9 cellular contexts compared by ENCODE assay signal in the genomic region with DNA sequence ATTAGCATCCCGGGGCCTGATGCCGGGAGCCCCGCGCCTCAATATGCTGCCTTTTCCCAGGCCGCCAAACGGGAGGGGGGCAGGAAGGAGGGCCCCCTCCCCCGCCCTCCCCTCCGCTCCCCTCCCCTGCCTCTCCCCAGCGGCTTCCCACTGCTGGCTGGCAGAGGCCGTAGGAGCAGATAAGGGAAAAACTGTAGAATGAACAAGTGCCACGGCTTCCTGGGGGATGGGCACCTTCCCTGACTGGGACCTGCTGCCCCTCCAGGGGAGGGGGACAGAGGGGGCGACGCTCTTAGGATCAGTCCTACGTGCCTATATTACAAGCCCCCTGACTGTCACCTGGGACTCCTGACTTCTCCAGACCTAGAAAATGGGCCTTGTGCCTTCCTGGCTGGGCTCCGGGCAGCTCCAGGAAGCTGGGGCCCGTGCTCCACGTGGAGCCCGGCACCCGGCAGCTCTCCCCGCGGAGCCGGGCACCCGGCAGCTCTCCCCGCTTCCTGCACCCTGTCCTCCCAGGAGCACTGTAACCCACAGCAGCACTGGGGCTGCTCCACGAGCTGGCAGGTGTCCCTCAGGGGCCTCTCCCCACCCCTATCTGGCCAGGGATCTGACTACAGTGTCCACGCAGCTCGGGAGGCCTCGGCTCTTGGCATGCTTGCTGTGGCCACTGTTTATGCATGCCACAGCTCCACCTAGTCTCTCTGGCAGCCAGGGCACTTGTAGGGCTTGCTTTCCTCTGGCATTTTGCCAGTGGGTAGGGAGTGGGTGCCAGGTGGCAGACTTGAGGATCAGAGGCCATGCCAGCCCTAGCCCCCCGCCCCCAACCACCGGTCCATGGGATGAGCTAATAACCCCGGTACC. TPM values are rescaled to one million over a fixed set of nuclear protein-coding genes. Genes with fewer than 3 reads are reported as not detected.
DNase-seq lines count a peak whose midpoint lies in the region; TF ChIP-seq lines count a peak whose summit lies in the region.
"Had no signal": no experiment of that assay in that cellular context is flagged by ENCODE, and none has a peak within 500 bp of the region (broad histone marks: within the 10 kb centered on the region; RNA-seq: fewer than 3 reads in every experiment).

No MANE protein-coding gene starts in this region.

- no peaks in the 10 kb centered on the region for H3K9me3 ChIP-seq in mammary epithelial cell (replicated peaks; ENCODE audit: insufficient read depth, low read length)
- no peaks in the 10 kb centered on the region for H3K9me3 ChIP-seq in prostate gland

- 37% methylated on average over 14 of the region's 31 CpGs for WGBS in mammary epithelial cell (ENCODE audit: low coverage, missing lambda C conversion rate)
- WGBS in prostate gland: 16% methylated on average over 21 of the region's 31 CpGs

- POLR2A ChIA-PET in GM10248 (lab: Yijun Ruan, JAX): no interaction called here

- H3K4me2 ChIP-seq in mammary epithelial cell (ENCODE audit: insufficient read depth, low read depth, low read length): peak overlapping the region; percentile 52

- TF ChIP-seq CTCF in mammary epithelial cell (conservative IDR thresholded peaks at IDR 0.05 in 1 of 2, IDR thresholded peaks at IDR 0.05 in 1 of 2; ENCODE audit: extremely low read depth in 1 of 2, insufficient read depth in 1 of 2, low read depth in 1 of 2, low read length in 2 of 2) (no peak), prostate gland (IDR thresholded peaks at IDR 0.05) (peak in 2 of 4 experiments; percentile 24 to 43), GM10248 (IDR thresholded peaks at IDR 0.05; ENCODE audit: control extremely low read depth, extremely low read depth, low read depth, missing control alignments) (no peak)

- TF ChIP-seq POLR2A in prostate gland (IDR thresholded peaks at IDR 0.05): no peak

- no peak overlapping the region for H3K9ac ChIP-seq in mammary epithelial cell (ENCODE audit: insufficient read depth, low read length)

- intact Hi-C loops in mammary epithelial cell (cut with micrococcal nuclease): no loop called here
- intact Hi-C loops in prostate gland (cut with DNase I): no loop called here

- dilution Hi-C loops in mammary epithelial cell (cut with HindIII; ENCODE audit: low sequenced_read_pairs): no loop called here

- CTCF ChIA-PET in mammary epithelial cell (lab: Charles Lee; ENCODE audit: low non-redundant PET) (no interaction called here), GM10248 (lab: Yijun Ruan, JAX) (interaction anchor here (1.1 to 1.2 kb wide), 2 partner anchors 9 to 97 kb away, joined by 3 read pairs; no protein-coding TSS in a partner anchor)

- no peaks in the 10 kb centered on the region for H4K20me1 ChIP-seq in mammary epithelial cell (ENCODE audit: insufficient read depth, low read length)

- DNase-seq in DMS153 treated with DMSO at 0.1 percent for 48 hours (lab: John Stamatoyannopoulos, UW; ENCODE audit: unreplicated experiment) (peak; percentile 90), NAMALWA (ENCODE audit: low spot score) (peak; percentile 54), mammary epithelial cell (no peak), prostate gland (ENCODE audit: low spot score) (peak; percentile 63), NCI-H526 (lab: John Stamatoyannopoulos, UW) (no peak), GM10248 (ENCODE audit: extremely low spot score) (no peak), NOMO-1 treated with dmso at 0.1 percent for 144 hours (lab: John Stamatoyannopoulos, UW; ENCODE audit: unreplicated experiment) (no peak)
- DNase-seq in stimulated activated CD4-positive, alpha-beta T cell treated with anti-CD3 and anti-CD28 coated beads, Interleukin-12 subunit alpha, Interleukin-12 subunit beta, amount 100 ng/mL, for 4 hours: no peak
- DNase-seq: T-helper 1 cell had no signal

- peaks cover 76% of the 10 kb centered on the region for H3K4me1 ChIP-seq in mammary epithelial cell (ENCODE audit: insufficient read depth, low read length)
- H3K4me1 ChIP-seq in prostate gland (replicated peaks): peaks cover 15% of the 10 kb centered on the region

- H3K27me3 ChIP-seq in mammary epithelial cell (ENCODE audit: insufficient read depth, low read length) (peaks cover 4% of the 10 kb centered on the region), prostate gland (replicated peaks; ENCODE audit: insufficient read depth) (no peaks in the 10 kb centered on the region)

- in situ Hi-C loops in mammary epithelial cell (cut with MboI; ENCODE audit: low sequenced_read_pairs in 2 of 2): loop anchor here in 1 of 2 donors (25.0 kb wide), 1 partner anchor 343 kb away; the partner anchor contains the start of gene FAAP20

- H3K79me2 ChIP-seq in mammary epithelial cell (ENCODE audit: insufficient read depth, low read length): peaks cover 3% of the 10 kb centered on the region

- H2AFZ ChIP-seq in mammary epithelial cell (ENCODE audit: low read depth, low read length): peak overlapping the region; percentile 55

- H3K4me3 ChIP-seq in mammary epithelial cell (replicated peaks in 1 of 3; ENCODE audit: insufficient read depth in 1 of 3, low read depth in 2 of 3, low read length in 3 of 3) (no peak overlapping the region), prostate gland (no peak overlapping the region)

- H3K27ac ChIP-seq in mammary epithelial cell (ENCODE audit: insufficient read depth, low read depth, low read length) (no peak overlapping the region), prostate gland (peak overlapping the region; percentile 14 to 33)

- H3K36me3 ChIP-seq in mammary epithelial cell (ENCODE audit: insufficient read depth, low read length) (no peaks in the 10 kb centered on the region), prostate gland (no peaks in the 10 kb centered on the region)

- BruUV-seq in mammary epithelial cell (replicated peaks; lab: Mats Ljungman, UMichigan): no TSS peak

RNA-seq across cellular contexts. Expression of gene HES5, which starts 0.7 kb away (rescaled TPM):
- total RNA-seq in mammary epithelial cell (not detected), prostate gland (1 to 10 TPM in 1 of 2 donors, not detected in 1; 2.6 TPM)
- not detected for polyA plus RNA-seq in mammary epithelial cell
- not detected for polyA minus RNA-seq in mammary epithelial cell

RNA-seq across cellular contexts. Expression of gene PANK4, which starts 4.3 kb away (rescaled TPM):
- total RNA-seq in mammary epithelial cell (10 to 100 TPM; 14.2 to 28.5 TPM), prostate gland (10 to 100 TPM; 27.0 to 69.5 TPM)
- 14.9 TPM for polyA plus RNA-seq in mammary epithelial cell
- polyA minus RNA-seq in mammary epithelial cell: 4.1 TPM

RNA-seq across cellular contexts. Expression of gene TNFRSF14, which starts 25.4 kb away (rescaled TPM):
- total RNA-seq in mammary epithelial cell (10 to 100 TPM; 12.9 to 19.0 TPM), prostate gland (100 to 1,000 TPM in 1 of 2 donors, 10 to 100 TPM in 1; 83.3 to 105 TPM)
- polyA plus RNA-seq in mammary epithelial cell: 19.6 TPM
- 11.4 TPM for polyA minus RNA-seq in mammary epithelial cell

RNA-seq across cellular contexts. Expression of gene PLCH2, which starts 54.6 kb away (rescaled TPM):
- 100 to 1,000 TPM; 113 to 157 TPM for total RNA-seq in mammary epithelial cell
- 56.2 TPM for polyA plus RNA-seq in mammary epithelial cell
- polyA minus RNA-seq in mammary epithelial cell: 36.6 TPM
- 10 to 100 TPM; 29.8 to 41.0 TPM for total RNA-seq in prostate gland

RNA-seq across cellular contexts. Expression of gene PRXL2B, which starts 55.8 kb away (rescaled TPM):
- 10 to 100 TPM; 15.7 to 29.1 TPM for total RNA-seq in mammary epithelial cell
- polyA plus RNA-seq in mammary epithelial cell: 26.3 TPM
- 3.5 TPM for polyA minus RNA-seq in mammary epithelial cell
- total RNA-seq in prostate gland: 10 to 100 TPM; 20.3 to 25.8 TPM

Comparison
In these comparisons a context has a peak if more than half of its experiments do, and no peak if none do; other contexts are left out.
1. DNase-seq: peak in DMS153 treated with DMSO at 0.1 percent for 48 hours (single experiment), NAMALWA (single experiment) and prostate gland (single experiment); none in mammary epithelial cell (single experiment), stimulated activated CD4-positive, alpha-beta T cell treated with anti-CD3 and anti-CD28 coated beads, Interleukin-12 subunit alpha, Interleukin-12 subunit beta, amount 100 ng/mL, for 4 hours (single experiment), NCI-H526 (0 of 2), GM10248 (single experiment) and NOMO-1 treated with dmso at 0.1 percent for 144 hours (single experiment).
2. RNA of gene TNFRSF14, which starts 25.4 kb away (total RNA-seq): 83.3 to 105 TPM in prostate gland; 12.9 to 19.0 TPM in mammary epithelial cell; every median in the first group is over 4 times any median in the second.